In the genomic region with DNA sequence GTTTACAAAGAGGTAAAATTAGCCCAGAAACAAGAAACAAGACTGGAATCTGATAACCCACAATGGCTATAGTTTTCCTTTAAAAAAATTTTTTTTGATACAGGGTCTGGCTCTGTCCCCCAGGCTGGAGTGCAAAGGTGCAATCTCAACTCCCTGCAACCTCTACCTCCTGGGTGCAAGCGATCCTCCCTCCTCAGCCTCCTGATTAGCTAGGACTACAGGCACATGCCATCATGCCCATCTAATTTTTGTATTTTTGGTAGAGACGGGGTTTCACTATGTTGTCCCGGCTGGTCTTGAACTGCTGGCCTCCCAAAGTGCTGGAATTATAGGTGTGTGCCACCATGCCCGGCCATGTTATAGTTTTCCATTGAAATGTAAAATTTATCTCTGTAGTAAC, we compare ENCODE assay signal across 16 cellular contexts. TPM values are rescaled to one million over a fixed set of nuclear protein-coding genes. Genes with fewer than 3 reads are reported as not detected.
DNase-seq lines count a peak whose midpoint lies in the region; ATAC-seq and TF ChIP-seq lines count a peak whose summit lies in the region.
"Had no signal": no experiment of that assay in that cellular context is flagged by ENCODE, and none has a peak within 500 bp of the region (broad histone marks: within the 10 kb centered on the region; RNA-seq: fewer than 3 reads in every experiment).

No MANE protein-coding gene starts in this region.

- WGBS in lung, 2 donors, result 91 to 95% methylated on average over 4 of the region's 4 CpGs
- 92% methylated on average over 4 of the region's 4 CpGs for WGBS in testis, 2 donors

- no peak for TF ChIP-seq POLR2A in testis (IDR thresholded peaks at IDR 0.05)

- H3K4me3 ChIP-seq in right atrium auricular region (no peak overlapping the region), lung (no peak overlapping the region), testis (no peak overlapping the region)
- no peak overlapping the region for H3K4me3 ChIP-seq in effector memory CD4-positive, alpha-beta T cell (ENCODE audit: insufficient read depth, low read depth, low read length, poor library complexity, severe bottlenecking)
- H3K4me3 ChIP-seq: HAP-1 had no signal

- H3K27ac ChIP-seq in right atrium auricular region, result no peak overlapping the region
- no peak overlapping the region for H3K27ac ChIP-seq in lung (ENCODE audit: low read depth in 1 of 2, low read length in 1 of 2)
- H3K27ac ChIP-seq in testis, result no peak overlapping the region
- no peak overlapping the region for H3K27ac ChIP-seq in effector memory CD4-positive, alpha-beta T cell (ENCODE audit: insufficient read depth, low read length, poor library complexity, severe bottlenecking)

- DNase-seq in right atrium auricular region (ENCODE audit: low spot score) (peak; percentile 50), left cardiac atrium (no peak), lung (ENCODE audit: low spot score) (peak; percentile 22), testis (peak; percentile 9), KG1 (lab: John Stamatoyannopoulos, UW) (no peak)
- DNase-seq in effector memory CD4-positive, alpha-beta T cell, result no peak
- DNase-seq: C1 segment of cervical spinal cord; Calu3; CD4-positive, alpha-beta memory T cell; COR-L47; DMS53; DMS79 treated with DMSO at 0.1 percent for 48 hours; GF-D8; GOT3; HFFc6 had no signal

- H3K36me3 ChIP-seq in right atrium auricular region (no peaks in the 10 kb centered on the region), lung (ENCODE audit: control insufficient read depth in 2 of 2, insufficient read depth in 2 of 2, low read length in 2 of 2) (no peaks in the 10 kb centered on the region), testis (ENCODE audit: low read depth, missing control alignments) (no peaks in the 10 kb centered on the region)
- H3K36me3 ChIP-seq in effector memory CD4-positive, alpha-beta T cell (ENCODE audit: control insufficient read depth, insufficient read depth, low read length), result no peaks in the 10 kb centered on the region
- H3K36me3 ChIP-seq: HAP-1 had no signal

- intact Hi-C loops in left cardiac atrium (cut with DNase I) (no loop called here), testis (cut with DNase I; ENCODE audit: low total_unique reads) (no loop called here)

- H3K4me1 ChIP-seq in right atrium auricular region (no peaks in the 10 kb centered on the region), lung (ENCODE audit: control insufficient read depth in 2 of 2, insufficient read depth in 2 of 2, low read length in 2 of 2) (no peaks in the 10 kb centered on the region), testis (no peaks in the 10 kb centered on the region)
- no peaks in the 10 kb centered on the region for H3K4me1 ChIP-seq in effector memory CD4-positive, alpha-beta T cell (ENCODE audit: control insufficient read depth, insufficient read depth, low read length, poor library complexity, severe bottlenecking)
- H3K4me1 ChIP-seq: HAP-1 had no signal

- H3K27me3 ChIP-seq in right atrium auricular region (no peaks in the 10 kb centered on the region), lung (ENCODE audit: control insufficient read depth, insufficient read depth) (no peaks in the 10 kb centered on the region), testis (no peaks in the 10 kb centered on the region)
- no peaks in the 10 kb centered on the region for H3K27me3 ChIP-seq in effector memory CD4-positive, alpha-beta T cell (replicated peaks; ENCODE audit: control insufficient read depth, insufficient read depth, low read length, poor library complexity, severe bottlenecking)

- TF ChIP-seq CTCF in right atrium auricular region (IDR thresholded peaks at IDR 0.05) (no peak), lung (IDR thresholded peaks at IDR 0.05; ENCODE audit: control extremely low read depth, extremely low read depth) (no peak), testis (IDR thresholded peaks at IDR 0.05) (no peak)

- no peak for ATAC-seq in left cardiac atrium
- ATAC-seq in lung (ENCODE audit: insufficient read depth, low FRiP score), result no peak

- H3K9me3 ChIP-seq in right atrium auricular region, result no peaks in the 10 kb centered on the region
- H3K9me3 ChIP-seq in lung (ENCODE audit: control insufficient read depth in 2 of 2, insufficient read depth in 1 of 2, low read length in 1 of 2), result no peaks in the 10 kb centered on the region
- no peaks in the 10 kb centered on the region for H3K9me3 ChIP-seq in testis
- no peaks in the 10 kb centered on the region for H3K9me3 ChIP-seq in effector memory CD4-positive, alpha-beta T cell (ENCODE audit: control insufficient read depth, low read length)
- H3K9me3 ChIP-seq: HAP-1 had no signal

RNA-seq across cellular contexts. Expression of a gene that starts 12.3 kb away (rescaled TPM):
- total RNA-seq in right atrium auricular region (1 to 10 TPM; 1.9 to 2.8 TPM), left cardiac atrium (1 to 10 TPM; 3.9 to 4.1 TPM), lung (1 to 10 TPM; 4.4 to 9.8 TPM), testis (1 to 10 TPM; 5.3 to 7.5 TPM)
- polyA plus RNA-seq in lung (1 to 10 TPM; 1.8 to 1.9 TPM), testis (ENCODE audit: insufficient read depth, low read depth, low replicate concordance) (3.0 TPM)

Comparison
In these comparisons a context has a peak if more than half of its experiments do, and no peak if none do; other contexts are left out.
1. DNase-seq: peak in right atrium auricular region (single experiment), lung (single experiment) and testis (single experiment); none in left cardiac atrium (single experiment), effector memory CD4-positive, alpha-beta T cell (0 of 3) and KG1 (single experiment).